ENCODE assay signal across 21 cellular contexts in genomic region chr2:226431301-226431955, GRCh38.
DNase-seq lines count a peak whose midpoint lies in the region; ATAC-seq and TF ChIP-seq lines count a peak whose summit lies in the region.
"Had no signal": no experiment of that assay in that cellular context is flagged by ENCODE, and none has a peak within 500 bp of the region (broad histone marks: within the 10 kb centered on the region; RNA-seq: fewer than 3 reads in every experiment).

No MANE protein-coding gene starts in this region.

- H3K27ac Mint-ChIP-seq in neural progenitor cell, result no peak overlapping the region
- H3K27ac Mint-ChIP-seq: activated B cell treated with CpG ODN at 0.5 μM for 24 hours; effector memory CD8-positive, alpha-beta T cell; immature natural killer cell had no signal

- TF ChIP-seq CTCF in neural progenitor cell (IDR thresholded peaks at IDR 0.05) (no peak), transverse colon (IDR thresholded peaks at IDR 0.05) (no peak)

- H3K4me1 ChIP-seq in neural progenitor cell (peaks cover 6% of the 10 kb centered on the region), transverse colon (no peaks in the 10 kb centered on the region)
- H3K4me1 ChIP-seq: BE2C, breast epithelium had no signal

- H3K27me3 ChIP-seq in neural progenitor cell, result no peaks in the 10 kb centered on the region
- no peaks in the 10 kb centered on the region for H3K27me3 ChIP-seq in transverse colon
- H3K27me3 ChIP-seq: BE2C, breast epithelium, pancreas had no signal

- H3K27ac ChIP-seq in neural progenitor cell (no peak overlapping the region), transverse colon (no peak overlapping the region)
- H3K27ac ChIP-seq: breast epithelium, pancreas had no signal

- no peak for TF ChIP-seq POLR2A in transverse colon (IDR thresholded peaks at IDR 0.05)

- no peak overlapping the region for H3K4me3 Mint-ChIP-seq in neural progenitor cell
- H3K4me3 Mint-ChIP-seq: activated B cell treated with CpG ODN at 0.5 μM for 24 hours; effector memory CD8-positive, alpha-beta T cell; immature natural killer cell had no signal

- no peak for ATAC-seq in HG02642 (IDR thresholded peaks at IDR 0.05; ENCODE audit: poor library complexity, unreplicated experiment)
- ATAC-seq: effector memory CD8-positive, alpha-beta T cell; pancreas; stimulated activated naive CD8-positive, alpha-beta T cell treated with anti-CD3 and anti-CD28 coated beads, Interleukin-15, Interleukin-2, amounts not matched to agents 100 U/mL and 50 U/mL, for 24 hours had no signal

- peaks cover 3% of the 10 kb centered on the region for H3K36me3 Mint-ChIP-seq in neural progenitor cell
- H3K36me3 Mint-ChIP-seq: immature natural killer cell had no signal

- H2AFZ ChIP-seq in neural progenitor cell (replicated peaks), result no peak overlapping the region

- no peaks in the 10 kb centered on the region for H4K20me1 ChIP-seq in neural progenitor cell (ENCODE audit: low read depth)

- intact Hi-C loops in transverse colon (cut with DNase I; ENCODE audit: low total_unique reads), result no loop called here

- peaks cover 24% of the 10 kb centered on the region for H3K4me1 Mint-ChIP-seq in neural progenitor cell
- H3K4me1 Mint-ChIP-seq: activated B cell treated with CpG ODN at 0.5 μM for 24 hours, immature natural killer cell had no signal

- H3K4me3 ChIP-seq in neural progenitor cell, result no peak overlapping the region
- no peak overlapping the region for H3K4me3 ChIP-seq in transverse colon
- H3K4me3 ChIP-seq: breast epithelium, pancreas had no signal

- no peak overlapping the region for H3K4me2 ChIP-seq in neural progenitor cell

- peaks cover 10% of the 10 kb centered on the region for H3K9me3 Mint-ChIP-seq in neural progenitor cell
- H3K9me3 Mint-ChIP-seq: activated B cell treated with CpG ODN at 0.5 μM for 24 hours; effector memory CD8-positive, alpha-beta T cell had no signal

- H3K9ac ChIP-seq in neural progenitor cell, result no peak overlapping the region

- H3K9me3 ChIP-seq in neural progenitor cell (ENCODE audit: low read depth) (no peaks in the 10 kb centered on the region), transverse colon (no peaks in the 10 kb centered on the region)
- H3K9me3 ChIP-seq: BE2C, breast epithelium, pancreas had no signal

- WGBS in transverse colon (ENCODE audit: low coverage in 1 of 2), 2 donors, result 54 to 58% methylated on average over 2 of the region's 2 CpGs

- H3K36me3 ChIP-seq in neural progenitor cell (no peaks in the 10 kb centered on the region), transverse colon (no peaks in the 10 kb centered on the region)
- H3K36me3 ChIP-seq: BE2C, breast epithelium, pancreas had no signal

- no peaks in the 10 kb centered on the region for H3F3A ChIP-seq in neural progenitor cell (ENCODE audit: low read depth)

- DNase-seq in AG08395 (ENCODE audit: low spot score) (peak; percentile 28), HT1080 (ENCODE audit: low read depth) (peak; percentile 60), amniotic epithelial cell (ENCODE audit: low read depth) (peak; percentile 35), kidney tubule cell (ENCODE audit: low spot score) (peak; percentile 85), DMS153 treated with DMSO at 0.1 percent for 48 hours (lab: John Stamatoyannopoulos, UW; ENCODE audit: unreplicated experiment) (no peak), neural progenitor cell (ENCODE audit: low spot score) (no peak), transverse colon (no peak)
- DNase-seq: activated B cell treated with CpG ODN at 0.5 μM for 24 hours; activated gamma-delta T cell; BE2C; DMS79 treated with DMSO at 0.1 percent for 48 hours; effector memory CD8-positive, alpha-beta T cell; immature natural killer cell; Kasumi-1; NCI-H1694; NCI-H524 treated with DMSO at 0.1 percent for 48 hours; pancreas; stimulated activated naive CD8-positive, alpha-beta T cell treated with anti-CD3 and anti-CD28 coated beads, Interleukin-15, Interleukin-2, amounts not matched to agents 100 U/mL and 50 U/mL, for 24 hours; T-helper 1 cell had no signal

- in situ Hi-C loops in transverse colon (cut with MboI; ENCODE audit: low pct_ligation_motif_present in 1 of 4, low pct_unique_long_range_greater_than_20kb in 1 of 4, low sequenced_read_pairs in 3 of 4), result no loop called here

- H3K27me3 Mint-ChIP-seq in neural progenitor cell (ENCODE audit: insufficient read depth, low read depth), result peaks cover 3% of the 10 kb centered on the region

- no peak for TF ChIP-seq EP300 in transverse colon (IDR thresholded peaks at IDR 0.05; ENCODE audit: low read depth)

- H3K79me2 ChIP-seq in neural progenitor cell (ENCODE audit: low read depth), result no peaks in the 10 kb centered on the region

Comparison
In these comparisons a context has a peak if more than half of its experiments do, and no peak if none do; other contexts are left out.
1. DNase-seq: peak in AG08395 (single experiment), HT1080 (single experiment), amniotic epithelial cell (single experiment) and kidney tubule cell (single experiment); none in DMS153 treated with DMSO at 0.1 percent for 48 hours (single experiment), neural progenitor cell (single experiment) and transverse colon (single experiment).